8 cellular contexts compared by ENCODE assay signal in genomic region chr13:38763446-38764381, GRCh38.
A peak's percentile ranks its signal among the peaks of the same experiment; 100 is the strongest.
DNase-seq lines count a peak whose midpoint lies in the region; ATAC-seq and TF ChIP-seq lines count a peak whose summit lies in the region.

No MANE protein-coding gene starts in this region.

- H3K36me3 ChIP-seq in DOHH2 (ENCODE audit: control insufficient read depth, low read length) (no peaks in the 10 kb centered on the region), psoas muscle (ENCODE audit: insufficient read depth in 1 of 2, low read depth in 1 of 2) (no peaks in the 10 kb centered on the region)

- TF ChIP-seq CTCF in DOHH2 (IDR thresholded peaks at IDR 0.05; ENCODE audit: low read depth, low read length, poor library complexity, severe bottlenecking) (peak; percentile 36), psoas muscle (IDR thresholded peaks at IDR 0.05) (peak; percentile 68)

- H3K4me2 ChIP-seq in DOHH2 (ENCODE audit: low read length) = no peak overlapping the region

- H3K9me3 ChIP-seq in DOHH2 (ENCODE audit: control insufficient read depth, insufficient read depth, low read length) (no peaks in the 10 kb centered on the region), psoas muscle (no peaks in the 10 kb centered on the region)

- H3K27me3 ChIP-seq in DOHH2 (ENCODE audit: control insufficient read depth, low read length) (peaks cover 3% of the 10 kb centered on the region; the same call in 1 of the 2 replicates), psoas muscle (ENCODE audit: insufficient read depth in 3 of 3, low read length in 2 of 3) (no peaks in the 10 kb centered on the region)

- H3K4me1 ChIP-seq in DOHH2 (ENCODE audit: control insufficient read depth, low read length) (no peaks in the 10 kb centered on the region), psoas muscle (peaks cover 13% of the 10 kb centered on the region)

- H3K4me3 ChIP-seq in DOHH2 (ENCODE audit: low read length) (no peak overlapping the region), psoas muscle (no peak overlapping the region)

- peak; percentile 34 for DNase-seq in RPMI8226
- peak; percentile 12 for DNase-seq in fibroblast of the conjunctiva (ENCODE audit: low read depth)
- DNase-seq in psoas muscle = no peak
- DNase-seq in NK-92 treated with Interleukin-12 subunit alpha and Interleukin-12 subunit beta, amount 100 ng/mL, for 24 hours (lab: John Stamatoyannopoulos, UW) = no peak
- no peak for DNase-seq in NOMO-1 treated with DMSO at 0.1 percent for 48 hours (lab: John Stamatoyannopoulos, UW; ENCODE audit: unreplicated experiment)
- DNase-seq in GM19238 (ENCODE audit: insufficient read length, low spot score) = no peak

- ATAC-seq in HG03175 (IDR thresholded peaks at IDR 0.05; ENCODE audit: unreplicated experiment) (peak; percentile 63), psoas muscle (peak; percentile 53 to 90 (median 70))

- 32 to 40% (median 37%) methylated on average over 7 of the region's 7 CpGs for WGBS in psoas muscle, 3 donors

- intact Hi-C loops in psoas muscle (cut with DNase I) = loop anchor here (1.0 to 5.0 kb wide), 3 partner anchors 77 to 104 kb away; partner anchors contain the start of gene FREM2 (in 1 of the 2)

- H3K27ac ChIP-seq in DOHH2 (ENCODE audit: low read depth, low read length) = no peak overlapping the region
- no peak overlapping the region for H3K27ac ChIP-seq in psoas muscle

- no peaks in the 10 kb centered on the region for H4K20me1 ChIP-seq in DOHH2 (ENCODE audit: control insufficient read depth, insufficient read depth, low read depth, low read length)

- H3F3A ChIP-seq in DOHH2 (ENCODE audit: control insufficient read depth, insufficient read depth) = no peaks in the 10 kb centered on the region

- H3K9me2 ChIP-seq in DOHH2 (replicated peaks; ENCODE audit: control insufficient read depth, low read length) = no peaks in the 10 kb centered on the region

- no peaks in the 10 kb centered on the region for H3K79me2 ChIP-seq in DOHH2 (ENCODE audit: control insufficient read depth, low read length)

Comparison
In these comparisons a context has a peak if more than half of its experiments do, and no peak if none do; other contexts are left out.
1. DNase-seq: peak in RPMI8226 (single experiment) and fibroblast of the conjunctiva (single experiment); none in psoas muscle (0 of 2), NK-92 treated with Interleukin-12 subunit alpha and Interleukin-12 subunit beta, amount 100 ng/mL, for 24 hours (single experiment), NOMO-1 treated with DMSO at 0.1 percent for 48 hours (single experiment) and GM19238 (single experiment).